8 cellular contexts compared by ENCODE assay signal in the genomic region with DNA sequence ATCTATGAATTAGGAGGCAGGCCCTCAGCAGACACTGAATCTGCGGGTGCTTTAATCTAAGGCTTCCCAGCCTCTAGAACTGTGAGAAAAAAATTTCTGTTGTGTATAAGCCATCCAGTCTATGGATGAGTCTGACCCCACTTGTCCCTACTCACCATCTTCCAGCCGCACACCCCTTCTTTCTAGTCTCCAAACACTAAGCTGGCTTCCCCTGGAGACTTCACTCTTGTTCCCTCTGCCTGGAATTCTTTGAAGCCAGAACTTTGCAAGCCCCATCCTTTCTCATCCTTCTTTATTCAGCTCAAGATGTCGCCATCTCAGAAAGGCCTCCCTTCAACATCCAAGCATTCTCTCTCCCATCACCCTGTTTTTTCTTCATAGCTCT.
A peak's percentile ranks its signal among the peaks of the same experiment; 100 is the strongest.
DNase-seq lines count a peak whose midpoint lies in the region; ATAC-seq and TF ChIP-seq lines count a peak whose summit lies in the region.

No MANE protein-coding gene starts in this region.

- H3K9me3 ChIP-seq in KOPT-K1 (ENCODE audit: insufficient read depth, low read length, poor library complexity, severe bottlenecking) (no peaks in the 10 kb centered on the region), mucosa of rectum (ENCODE audit: control insufficient read depth in 2 of 2, low read length in 2 of 2) (no peaks in the 10 kb centered on the region)

- peaks cover 13 to 14% of the 10 kb centered on the region in 2 donors for H3K4me1 ChIP-seq in mucosa of rectum (ENCODE audit: control insufficient read depth in 2 of 2, insufficient read depth in 2 of 2, low read length in 2 of 2)

- POLR2A ChIA-PET in AG04449 (lab: Yijun Ruan, JAX): interaction anchor here (0.6 to 0.8 kb wide), 3 partner anchors 9 to 103 kb away, joined by 3 to 5 read pairs (median 4); no protein-coding TSS in a partner anchor

- no peak for ATAC-seq in HG03469 (IDR thresholded peaks at IDR 0.05; ENCODE audit: unreplicated experiment)

- H3K4me3 ChIP-seq in AG04449 (ENCODE audit: low read depth, low read length) (peak overlapping the region; percentile 98), mucosa of rectum (ENCODE audit: low read length in 2 of 2) (peak overlapping the region; percentile 82 to 91)

- TF ChIP-seq CTCF in AG04449 (IDR thresholded peaks at IDR 0.05; ENCODE audit: insufficient read depth, low read length, missing control alignments): no peak

- H3K36me3 ChIP-seq in KOPT-K1 (ENCODE audit: insufficient read depth, low read length) (no peaks in the 10 kb centered on the region), mucosa of rectum (ENCODE audit: control insufficient read depth in 2 of 2, insufficient read depth in 2 of 2, low read length in 2 of 2) (no peaks in the 10 kb centered on the region)

- H3K9ac ChIP-seq in mucosa of rectum (ENCODE audit: low read depth in 1 of 2, low read length in 2 of 2): peak overlapping the region; percentile 73 to 86

- CTCF ChIA-PET in AG04449 (lab: Yijun Ruan, JAX): interaction anchor here (0.7 to 3.1 kb wide), 6 partner anchors 10 to 124 kb away, joined by 3 to 16 read pairs (median 4); no protein-coding TSS in a partner anchor

- no peaks in the 10 kb centered on the region for H3K27me3 ChIP-seq in mucosa of rectum (ENCODE audit: control insufficient read depth in 2 of 2, insufficient read depth in 2 of 2, low read length in 2 of 2)

- H3K27ac ChIP-seq in KOPT-K1 (ENCODE audit: low read depth, low read length, poor library complexity, severe bottlenecking): peak overlapping the region; percentile 75
- H3K27ac ChIP-seq in cingulate gyrus (ENCODE audit: low read depth, low read length): peak overlapping the region; percentile 78
- peak overlapping the region; percentile 83 to 86 for H3K27ac ChIP-seq in mucosa of rectum (ENCODE audit: low read depth in 2 of 2, low read length in 2 of 2)

- no peak for DNase-seq in AG04449 (ENCODE audit: low read depth, low spot score)
- DNase-seq in T-helper 9 cell: no peak
- no peak for DNase-seq in iPS-NIHi7 (ENCODE audit: extremely low spot score)
- no peak for DNase-seq in D341Med (ENCODE audit: low spot score)
